ENCODE assay signal across 22 cellular contexts in the genomic region with DNA sequence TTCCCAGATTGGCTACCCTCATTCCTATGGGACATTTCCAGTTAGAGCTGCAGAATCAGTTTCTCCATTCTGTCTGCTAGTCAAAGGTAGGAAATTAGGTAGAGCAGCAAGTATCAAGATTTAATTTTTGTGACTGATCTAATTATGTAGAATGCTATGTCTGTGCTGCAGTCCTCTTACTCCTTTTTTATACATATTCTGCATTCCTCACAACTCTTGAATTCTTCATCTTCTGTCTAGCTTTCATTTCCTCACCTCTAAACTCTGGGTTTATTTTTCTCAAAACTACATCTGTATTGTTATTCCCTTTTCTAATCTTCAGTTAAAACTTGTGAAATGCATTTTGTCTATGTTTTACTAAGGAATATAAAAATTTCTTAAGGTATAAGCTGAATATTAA. TPM values are rescaled to one million over a fixed set of nuclear protein-coding genes. Genes with fewer than 3 reads are reported as not detected.
A peak's percentile ranks its signal among the peaks of the same experiment; 100 is the strongest.
DNase-seq lines count a peak whose midpoint lies in the region; ATAC-seq and TF ChIP-seq lines count a peak whose summit lies in the region.
"Had no signal": no experiment of that assay in that cellular context is flagged by ENCODE, and none has a peak within 500 bp of the region (broad histone marks: within the 10 kb centered on the region; RNA-seq: fewer than 3 reads in every experiment).

No MANE protein-coding gene starts in this region.

- POLR2A ChIA-PET in SK-N-SH (lab: Yijun Ruan, JAX), result interaction anchor here (0.6 kb wide), 1 partner anchor 25 kb away, joined by 3 read pairs; no protein-coding TSS in a partner anchor
- POLR2A ChIA-PET in PC-3 (lab: Charles Lee; ENCODE audit: unreplicated experiment), result no interaction called here

- peak overlapping the region; percentile 37 for H3K27ac Mint-ChIP-seq in mesothelial cell of epicardium
- H3K27ac Mint-ChIP-seq in activated T-helper 1 cell treated with anti-CD3 and anti-CD28 coated beads, Interleukin-12 subunit alpha, Interleukin-12 subunit beta, Interleukin-2, Interleukin-4 antibody, amounts not matched to agents 30 ng/mL and 10 ng/mL and 1 ng/mL, durations not matched to agents 14 hours and 24 hours and 36 hours, result no peak overlapping the region
- H3K27ac Mint-ChIP-seq: CD8-positive, alpha-beta memory T cell had no signal

- no peak for TF ChIP-seq CTCF in AG10803 (conservative IDR thresholded peaks at IDR 0.05; ENCODE audit: low read length)
- no peak for TF ChIP-seq CTCF in SK-N-SH (IDR thresholded peaks at IDR 0.05)
- no peak for TF ChIP-seq CTCF in mesothelial cell of epicardium (IDR thresholded peaks at IDR 0.05; ENCODE audit: unreplicated experiment)
- TF ChIP-seq CTCF in PC-3 (conservative IDR thresholded peaks at IDR 0.05; ENCODE audit: low read depth, low read length), result no peak

- peaks cover 5% of the 10 kb centered on the region for H3K36me3 Mint-ChIP-seq in mesothelial cell of epicardium
- peaks cover 14% of the 10 kb centered on the region for H3K36me3 Mint-ChIP-seq in activated T-helper 1 cell treated with anti-CD3 and anti-CD28 coated beads, Interleukin-12 subunit alpha, Interleukin-12 subunit beta, Interleukin-2, Interleukin-4 antibody, amounts not matched to agents 30 ng/mL and 10 ng/mL and 1 ng/mL, durations not matched to agents 14 hours and 24 hours and 36 hours (ENCODE audit: low read depth)

- no peak overlapping the region for H3K4me3 ChIP-seq in AG10803 (ENCODE audit: low read length)
- no peak overlapping the region for H3K4me3 ChIP-seq in SK-N-SH (ENCODE audit: low read depth in 2 of 2, low read length in 1 of 2)
- no peak overlapping the region for H3K4me3 ChIP-seq in PC-3 (ENCODE audit: low read length)
- H3K4me3 ChIP-seq: K562, SJSA1 had no signal

- H3K4me2 ChIP-seq in SK-N-SH, result no peak overlapping the region
- H3K4me2 ChIP-seq in PC-3 (ENCODE audit: low read length), result no peak overlapping the region

- H3K27ac ChIP-seq in SK-N-SH (ENCODE audit: low read depth in 2 of 2, low read length in 1 of 2), result peak overlapping the region in 1 of 2 experiments; percentile 22; a peak in 1 of 4 replicates
- H3K27ac ChIP-seq in PC-3 (ENCODE audit: low read length), result no peak overlapping the region
- H3K27ac ChIP-seq: SJSA1 had no signal

- peaks cover 1% of the 10 kb centered on the region for H3K9me3 Mint-ChIP-seq in mesothelial cell of epicardium
- H3K9me3 Mint-ChIP-seq in activated T-helper 1 cell treated with anti-CD3 and anti-CD28 coated beads, Interleukin-12 subunit alpha, Interleukin-12 subunit beta, Interleukin-2, Interleukin-4 antibody, amounts not matched to agents 30 ng/mL and 10 ng/mL and 1 ng/mL, durations not matched to agents 14 hours and 24 hours and 36 hours, result peaks cover 2% of the 10 kb centered on the region
- H3K9me3 Mint-ChIP-seq: CD8-positive, alpha-beta memory T cell had no signal

- no peak for ATAC-seq in PC-3
- ATAC-seq: HepG2, K562 had no signal

- H3F3A ChIP-seq in SK-N-SH (replicated peaks; ENCODE audit: insufficient read depth) (no peaks in the 10 kb centered on the region), PC-3 (ENCODE audit: low read length, unreplicated experiment) (no peaks in the 10 kb centered on the region)

- H4K20me1 ChIP-seq in SK-N-SH (ENCODE audit: insufficient read depth) (no peaks in the 10 kb centered on the region), PC-3 (ENCODE audit: low read length) (0 out of 2 replicates have a peak, but pooled peaks cover 4% of the 10 kb centered on the region)

- H3K36me3 ChIP-seq in SK-N-SH (replicated peaks in 1 of 2; ENCODE audit: control insufficient read depth in 1 of 2, insufficient read depth in 2 of 2, low read length in 1 of 2), result peaks cover 26 to 37% of the 10 kb centered on the region in 2 experiments
- H3K36me3 ChIP-seq in PC-3 (ENCODE audit: low read depth, low read length), result peaks cover 50% of the 10 kb centered on the region

- H3K9me3 ChIP-seq in SK-N-SH (no peaks in the 10 kb centered on the region), PC-3 (ENCODE audit: low read length) (no peaks in the 10 kb centered on the region)
- H3K9me3 ChIP-seq: SJSA1 had no signal

- CTCF ChIA-PET in SK-N-SH (lab: Yijun Ruan, JAX) (interaction anchor here (1.0 to 1.7 kb wide), 3 partner anchors 25 to 429 kb away, joined by 3 to 6 read pairs (median 4); a partner anchor contains a TSS), PC-3 (lab: Charles Lee) (no interaction called here)

- no TSS peak for BruUV-seq in PC-3 (replicated peaks; lab: Mats Ljungman, UMichigan)

- DNase-seq in AG10803 (ENCODE audit: low read depth), result peak; percentile 7
- no peak for DNase-seq in SK-N-SH
- peak; percentile 6 for DNase-seq in astrocyte of the hippocampus (ENCODE audit: low read depth, low spot score)
- no peak for DNase-seq in mesothelial cell of epicardium (ENCODE audit: low spot score in 2 of 2, unreplicated experiment in 2 of 2)
- DNase-seq in activated T-helper 1 cell treated with anti-CD3 and anti-CD28 coated beads, Interleukin-12 subunit alpha, Interleukin-12 subunit beta, Interleukin-2, Interleukin-4 antibody, amounts not matched to agents 30 ng/mL and 10 ng/mL and 1 ng/mL, durations not matched to agents 14 hours and 24 hours and 36 hours (ENCODE audit: low spot score), result no peak
- no peak for DNase-seq in CD1c-positive myeloid dendritic cell (ENCODE audit: extremely low spot score)
- no peak for DNase-seq in PC-3
- DNase-seq in DMS153 (lab: John Stamatoyannopoulos, UW), result no peak
- DNase-seq: 8988T; AML-193; C1 segment of cervical spinal cord; CD8-positive, alpha-beta memory T cell; DMS 273 treated with DMSO at 0.1 percent for 48 hours; DMS79 treated with DMSO at 0.1 percent for 48 hours; Kasumi-1; NCI-H2029 treated with DMSO at 0.1 percent for 48 hours; NCI-H526 treated with DMSO at 0.1 percent for 48 hours; Right ventricle myocardium superior; RPMI8226 had no signal

- H2AFZ ChIP-seq in SK-N-SH (ENCODE audit: low read depth) (peak overlapping the region; percentile 66; the same call in 1 of the 2 replicates), PC-3 (ENCODE audit: low read length) (no peak overlapping the region)

- no peak for TF ChIP-seq RAD21 in SK-N-SH (IDR thresholded peaks at IDR 0.05; ENCODE audit: low read length)

- H3K4me3 Mint-ChIP-seq in mesothelial cell of epicardium, result no peak overlapping the region
- H3K4me3 Mint-ChIP-seq in activated T-helper 1 cell treated with anti-CD3 and anti-CD28 coated beads, Interleukin-12 subunit alpha, Interleukin-12 subunit beta, Interleukin-2, Interleukin-4 antibody, amounts not matched to agents 30 ng/mL and 10 ng/mL and 1 ng/mL, durations not matched to agents 14 hours and 24 hours and 36 hours, result no peak overlapping the region
- H3K4me3 Mint-ChIP-seq: CD8-positive, alpha-beta memory T cell had no signal

- H3K4me1 ChIP-seq in SK-N-SH (ENCODE audit: control insufficient read depth in 1 of 2, insufficient read depth in 2 of 2, low read depth in 1 of 2, low read length in 1 of 2) (peaks cover 0 to 4% of the 10 kb centered on the region in 2 experiments; a peak in 3 of 4 replicates), PC-3 (ENCODE audit: insufficient read depth, low read length) (peaks cover 10% of the 10 kb centered on the region)
- H3K4me1 ChIP-seq: SJSA1 had no signal

- H3K9me2 ChIP-seq in SK-N-SH, result no peaks in the 10 kb centered on the region
- no peaks in the 10 kb centered on the region for H3K9me2 ChIP-seq in PC-3 (replicated peaks; ENCODE audit: low read length)

- H3K27me3 ChIP-seq in SK-N-SH (ENCODE audit: insufficient read depth) (no peaks in the 10 kb centered on the region), PC-3 (ENCODE audit: low read length) (no peaks in the 10 kb centered on the region)
- H3K27me3 ChIP-seq: SJSA1 had no signal

- H3K79me2 ChIP-seq in SK-N-SH (ENCODE audit: insufficient read depth) (peaks cover 45% of the 10 kb centered on the region), PC-3 (ENCODE audit: low read length) (peaks cover 42% of the 10 kb centered on the region)

- no peak overlapping the region for H3K9ac ChIP-seq in SK-N-SH
- no peak overlapping the region for H3K9ac ChIP-seq in PC-3 (ENCODE audit: low read length)

- no peaks in the 10 kb centered on the region for H3K27me3 Mint-ChIP-seq in mesothelial cell of epicardium (ENCODE audit: low read depth)
- H3K27me3 Mint-ChIP-seq in activated T-helper 1 cell treated with anti-CD3 and anti-CD28 coated beads, Interleukin-12 subunit alpha, Interleukin-12 subunit beta, Interleukin-2, Interleukin-4 antibody, amounts not matched to agents 30 ng/mL and 10 ng/mL and 1 ng/mL, durations not matched to agents 14 hours and 24 hours and 36 hours (ENCODE audit: insufficient read depth), result no peaks in the 10 kb centered on the region
- H3K27me3 Mint-ChIP-seq: CD8-positive, alpha-beta memory T cell had no signal

- intact Hi-C loops in activated T-helper 1 cell treated with anti-CD3 and anti-CD28 coated beads, Interleukin-12 subunit alpha, Interleukin-12 subunit beta, Interleukin-2, Interleukin-4 antibody, amounts not matched to agents 30 ng/mL and 10 ng/mL and 1 ng/mL, durations not matched to agents 14 hours and 24 hours and 36 hours (cut with micrococcal nuclease), result no loop called here
- intact Hi-C loops in PC-3 (cut with micrococcal nuclease), result no loop called here

- no peak for TF ChIP-seq EP300 in SK-N-SH (IDR thresholded peaks at IDR 0.05; ENCODE audit: borderline replicate concordance in 1 of 2, low read depth in 1 of 2, low read length in 1 of 2)

- peaks cover 13% of the 10 kb centered on the region for H3K4me1 Mint-ChIP-seq in mesothelial cell of epicardium
- no peaks in the 10 kb centered on the region for H3K4me1 Mint-ChIP-seq in activated T-helper 1 cell treated with anti-CD3 and anti-CD28 coated beads, Interleukin-12 subunit alpha, Interleukin-12 subunit beta, Interleukin-2, Interleukin-4 antibody, amounts not matched to agents 30 ng/mL and 10 ng/mL and 1 ng/mL, durations not matched to agents 14 hours and 24 hours and 36 hours (ENCODE audit: low read depth)
- H3K4me1 Mint-ChIP-seq: CD8-positive, alpha-beta memory T cell had no signal

RNA-seq across cellular contexts. Expression of a gene that starts 8.6 kb away (rescaled TPM):
- polyA plus RNA-seq in SK-N-SH (2012; rRNA removed), result 2.8 TPM in 2 replicates
- 4.3 and 5.3 TPM in 2 replicates for polyA plus RNA-seq in SK-N-SH (2012; cell fraction: cytosol; rRNA removed)
- polyA plus RNA-seq in SK-N-SH (2012; cell fraction: nucleus; rRNA removed), result 1.3 and 1.8 TPM in 2 replicates
- 8.8 to 10.7 TPM (median 9.2 TPM) in 3 replicates for total RNA-seq in mesothelial cell of epicardium
- 20.5 and 20.9 TPM in 2 replicates for total RNA-seq in activated T-helper 1 cell treated with anti-CD3 and anti-CD28 coated beads, Interleukin-12 subunit alpha, Interleukin-12 subunit beta, Interleukin-2, Interleukin-4 antibody, amounts not matched to agents 30 ng/mL and 10 ng/mL and 1 ng/mL, durations not matched to agents 14 hours and 24 hours and 36 hours
- total RNA-seq in PC-3 (2014; rRNA removed), result 23.5 and 25.6 TPM in 2 replicates

RNA-seq across cellular contexts. Expression of a gene that starts 24.7 kb away (rescaled TPM):
- 7.1 and 8.0 TPM in 2 replicates for polyA plus RNA-seq in SK-N-SH (2012; rRNA removed)
- polyA plus RNA-seq in SK-N-SH (2012; cell fraction: cytosol; rRNA removed), result 9.3 and 9.8 TPM in 2 replicates
- 7.7 and 8.6 TPM in 2 replicates for polyA plus RNA-seq in SK-N-SH (2012; cell fraction: nucleus; rRNA removed)
- total RNA-seq in mesothelial cell of epicardium (13.2 to 15.6 TPM (median 14.6 TPM) in 3 replicates), PC-3 (2014; rRNA removed) (10.4 and 13.0 TPM in 2 replicates)
- 14.5 and 15.8 TPM in 2 replicates for total RNA-seq in activated T-helper 1 cell treated with anti-CD3 and anti-CD28 coated beads, Interleukin-12 subunit alpha, Interleukin-12 subunit beta, Interleukin-2, Interleukin-4 antibody, amounts not matched to agents 30 ng/mL and 10 ng/mL and 1 ng/mL, durations not matched to agents 14 hours and 24 hours and 36 hours

RNA-seq across cellular contexts. Expression of a gene that starts 51.2 kb away (rescaled TPM):
- 3.3 and 4.6 TPM in 2 replicates for polyA plus RNA-seq in SK-N-SH (2012; rRNA removed)
- polyA plus RNA-seq in SK-N-SH (2012; cell fraction: cytosol; rRNA removed), result 3.7 and 3.8 TPM in 2 replicates
- 2.2 and 3.9 TPM in 2 replicates for polyA plus RNA-seq in SK-N-SH (2012; cell fraction: nucleus; rRNA removed)
- 1.6 to 2.4 TPM (median 2.2 TPM) in 3 replicates for total RNA-seq in mesothelial cell of epicardium
- 0.05 TPM in 1 of 2 replicates, not detected in the other for total RNA-seq in activated T-helper 1 cell treated with anti-CD3 and anti-CD28 coated beads, Interleukin-12 subunit alpha, Interleukin-12 subunit beta, Interleukin-2, Interleukin-4 antibody, amounts not matched to agents 30 ng/mL and 10 ng/mL and 1 ng/mL, durations not matched to agents 14 hours and 24 hours and 36 hours
- total RNA-seq in PC-3 (2014; rRNA removed), result 54.9 and 57.2 TPM in 2 replicates
- total RNA-seq: CD8-positive, alpha-beta memory T cell had no signal

Comparison
In these comparisons a context has a peak if more than half of its experiments do, and no peak if none do; other contexts are left out.
1. DNase-seq: peak in AG10803 (single experiment) and astrocyte of the hippocampus (single experiment); none in SK-N-SH (single experiment), mesothelial cell of epicardium (0 of 2), activated T-helper 1 cell treated with anti-CD3 and anti-CD28 coated beads, Interleukin-12 subunit alpha, Interleukin-12 subunit beta, Interleukin-2, Interleukin-4 antibody, amounts not matched to agents 30 ng/mL and 10 ng/mL and 1 ng/mL, durations not matched to agents 14 hours and 24 hours and 36 hours (single experiment), CD1c-positive myeloid dendritic cell (single experiment), PC-3 (single experiment) and DMS153 (single experiment).
2. RNA of a gene that starts 51.2 kb away (total RNA-seq): 54.9 to 57.2 TPM in PC-3; 1.6 to 2.4 TPM in mesothelial cell of epicardium and 0.05 TPM in activated T-helper 1 cell treated with anti-CD3 and anti-CD28 coated beads, Interleukin-12 subunit alpha, Interleukin-12 subunit beta, Interleukin-2, Interleukin-4 antibody, amounts not matched to agents 30 ng/mL and 10 ng/mL and 1 ng/mL, durations not matched to agents 14 hours and 24 hours and 36 hours; every median in the first group is over 10 times any median in the second.